ENCODE assay signal across 1 cellular context in the genomic region with DNA sequence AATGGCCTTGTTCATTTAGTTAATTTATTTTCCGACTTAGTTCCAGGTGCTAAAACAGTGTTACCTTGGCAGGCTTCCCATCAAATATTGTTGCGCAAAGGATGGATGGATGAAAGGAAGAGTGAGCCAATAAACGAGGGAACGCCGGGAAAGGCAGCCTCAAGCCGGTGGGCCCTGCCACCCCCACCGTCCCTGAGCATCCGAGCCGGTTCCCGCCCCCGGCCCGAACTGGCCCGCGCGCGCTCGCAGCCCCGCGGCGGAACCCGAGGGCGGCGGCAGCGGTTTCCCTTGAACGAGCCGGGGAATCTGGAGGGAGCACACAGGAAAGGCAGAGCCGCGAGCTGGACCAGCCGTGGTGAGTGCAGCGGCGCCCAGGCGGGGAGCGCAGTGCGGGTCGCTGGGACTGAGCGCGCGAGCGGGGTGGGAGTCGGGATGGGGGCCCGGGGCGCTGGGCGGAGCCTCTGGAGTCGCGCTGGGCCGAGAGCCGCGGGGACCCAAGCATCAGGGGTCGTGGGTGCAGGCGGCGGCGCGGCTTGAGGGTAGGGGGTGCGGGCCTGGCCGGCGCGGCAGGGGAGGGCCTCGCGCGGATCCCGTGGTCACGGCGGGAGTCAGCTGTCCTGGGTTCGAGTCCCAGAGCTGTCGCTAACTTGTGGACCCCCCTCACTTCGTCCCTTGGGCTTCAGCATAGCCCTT.
TF ChIP-seq lines count a peak whose summit lies in the region.

A gene with protein sequence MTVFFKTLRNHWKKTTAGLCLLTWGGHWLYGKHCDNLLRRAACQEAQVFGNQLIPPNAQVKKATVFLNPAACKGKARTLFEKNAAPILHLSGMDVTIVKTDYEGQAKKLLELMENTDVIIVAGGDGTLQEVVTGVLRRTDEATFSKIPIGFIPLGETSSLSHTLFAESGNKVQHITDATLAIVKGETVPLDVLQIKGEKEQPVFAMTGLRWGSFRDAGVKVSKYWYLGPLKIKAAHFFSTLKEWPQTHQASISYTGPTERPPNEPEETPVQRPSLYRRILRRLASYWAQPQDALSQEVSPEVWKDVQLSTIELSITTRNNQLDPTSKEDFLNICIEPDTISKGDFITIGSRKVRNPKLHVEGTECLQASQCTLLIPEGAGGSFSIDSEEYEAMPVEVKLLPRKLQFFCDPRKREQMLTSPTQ (plus strand): TSS at position 331 of the 693 bp plus-strand sequence. CDS start 4,057 bp downstream, outside the sequence.

TF ChIP-seq in H1, 55 proteins besides CTCF, POLR2A, EP300 and RAD21 (continued from another document):
- TF ChIP-seq, protein P1, sequence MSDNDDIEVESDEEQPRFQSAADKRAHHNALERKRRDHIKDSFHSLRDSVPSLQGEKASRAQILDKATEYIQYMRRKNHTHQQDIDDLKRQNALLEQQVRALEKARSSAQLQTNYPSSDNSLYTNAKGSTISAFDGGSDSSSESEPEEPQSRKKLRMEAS (IDR thresholded peaks at IDR 0.05): peak; percentile 12; the same call in 1 of the 2 replicates
- TF ChIP-seq YY1 (IDR thresholded peaks at IDR 0.05; ENCODE audit: low read depth, low read length) (peak; percentile 64; the same call in 1 of the 2 replicates), TAF7 (optimal IDR thresholded peaks at IDR 0.05; ENCODE audit: borderline replicate concordance, low read depth, low read length) (peak; percentile 90)
